In the genomic region with DNA sequence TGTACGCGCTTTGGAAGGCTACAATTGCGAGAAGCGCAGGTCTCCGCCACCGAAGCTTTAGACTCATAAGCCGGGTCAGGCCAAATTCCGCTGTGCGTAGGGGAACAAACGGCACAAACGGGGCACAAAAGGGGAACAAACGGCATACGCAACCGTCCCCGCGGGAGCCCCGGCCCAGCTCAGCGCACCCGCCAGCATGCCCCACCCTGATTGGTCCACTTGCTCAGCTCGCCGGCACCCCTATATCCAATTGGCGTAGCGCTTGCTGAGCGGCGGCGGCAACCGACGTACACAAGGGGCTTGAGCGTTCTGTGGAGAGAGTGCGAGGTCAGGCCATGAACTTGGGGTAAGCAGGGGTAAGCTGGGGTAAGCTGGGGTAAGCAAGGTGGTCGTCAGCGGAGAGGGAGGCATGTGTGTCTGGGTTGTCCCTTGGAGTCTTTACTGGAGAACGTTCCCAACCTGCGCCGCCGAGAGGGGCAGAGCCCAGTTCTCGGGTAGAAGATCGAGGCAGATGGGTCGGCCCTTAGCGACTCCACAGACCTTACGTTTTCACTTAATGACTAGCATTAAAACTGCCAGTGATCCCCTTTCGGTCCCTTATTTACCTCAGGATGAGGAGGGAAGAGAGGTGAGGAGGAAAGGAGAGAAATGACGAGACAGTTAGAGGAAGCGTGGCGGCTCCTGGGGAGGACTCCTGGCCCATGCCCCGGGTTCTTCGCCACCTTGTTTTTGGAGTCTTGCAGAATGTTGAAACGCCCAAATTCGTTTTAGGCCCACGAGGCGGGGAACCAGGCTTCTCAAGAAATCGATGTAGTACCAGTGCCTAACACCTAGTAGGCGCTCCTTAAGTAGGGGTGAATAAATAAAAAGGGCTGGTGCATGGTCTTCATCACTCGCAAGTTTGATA, we compare ENCODE assay signal across 8 cellular contexts.
DNase-seq lines count a peak whose midpoint lies in the region; ATAC-seq and TF ChIP-seq lines count a peak whose summit lies in the region.

A gene (plus strand): TSS at position 268 of the 907 bp plus-strand sequence. CDS start 68 bp downstream, at position 336.

- DNase-seq in DMS 273 treated with DMSO at 0.1 percent for 48 hours (lab: John Stamatoyannopoulos, UW), result peak; percentile 79
- DNase-seq in HuH-7 (ENCODE audit: low spot score), result peak; percentile 77
- DNase-seq in activated CD8-positive, alpha-beta memory T cell treated with anti-CD3 and anti-CD28 coated beads, Interleukin-2, amount 50 U/mL, for 48 hours, result peak; percentile 94
- DNase-seq in epidermal melanocyte (ENCODE audit: insufficient read length, low spot score), result peak; percentile 70
- DNase-seq in middle frontal gyrus (ENCODE audit: extremely low spot score, low spot score), result peak; percentile 86
- DNase-seq in stimulated activated CD8-positive, alpha-beta memory T cell treated with anti-CD3 and anti-CD28 coated beads, Interleukin-2, amount 100 ng/mL, for 48 hours (ENCODE audit: low read depth in 2 of 2), result peak; percentile 82 to 90

- peaks cover 18% of the 10 kb centered on the region for H3K4me1 ChIP-seq in OCI-LY1 (ENCODE audit: insufficient read depth, low read length, severe bottlenecking)

- no peaks in the 10 kb centered on the region for H4K20me1 ChIP-seq in OCI-LY1 (ENCODE audit: insufficient read depth, low read length)

- no peaks in the 10 kb centered on the region for H3K9me3 ChIP-seq in OCI-LY1 (ENCODE audit: low read length)

- H3K27ac ChIP-seq in OCI-LY1 (ENCODE audit: low read depth, low read length, poor library complexity, severe bottlenecking), result peak within 1 kb of the TSS; percentile 85

- peak; percentile 80 for TF ChIP-seq CTCF in OCI-LY1 (IDR thresholded peaks at IDR 0.05; ENCODE audit: low read length)

- no peaks in the 10 kb centered on the region for H3K9me2 ChIP-seq in OCI-LY1 (ENCODE audit: low read depth, low read length)

- peaks cover 13% of the 10 kb centered on the region for H3K79me2 ChIP-seq in OCI-LY1 (ENCODE audit: insufficient read depth, low read length)

- no peaks in the 10 kb centered on the region for H3K27me3 ChIP-seq in OCI-LY1 (ENCODE audit: insufficient read depth, low read length)

- no peaks in the 10 kb centered on the region for H3F3A ChIP-seq in OCI-LY1 (ENCODE audit: insufficient read depth, low read length)

- peak within 1 kb of the TSS; percentile 99; the same call in 1 of the 2 replicates for H2AFZ ChIP-seq in OCI-LY1 (ENCODE audit: low read length)

- peak within 1 kb of the TSS; percentile 78 for H3K4me3 ChIP-seq in OCI-LY1 (ENCODE audit: low read depth, low read length, poor library complexity, severe bottlenecking)

- ATAC-seq in GM21515 (IDR thresholded peaks at IDR 0.05; ENCODE audit: unreplicated experiment), result peak; percentile 99

- H3K4me2 ChIP-seq in OCI-LY1 (ENCODE audit: low read length), result peak within 1 kb of the TSS; percentile 77

- H3K9ac ChIP-seq in OCI-LY1 (ENCODE audit: low read length), result peak within 1 kb of the TSS; percentile 83

- peaks cover 33% of the 10 kb centered on the region for H3K36me3 ChIP-seq in OCI-LY1 (ENCODE audit: insufficient read depth, low read length)

Comparison
In these comparisons a context has a peak if more than half of its experiments do, and no peak if none do; other contexts are left out.
1. Peak in every context shown above with its lines: DNase-seq, ATAC-seq, H3K4me3 ChIP-seq and H3K27ac ChIP-seq.